ENCODE assay signal across 8 cellular contexts in genomic region chr5:68419637-68420452, GRCh38.
A peak's percentile ranks its signal among the peaks of the same experiment; 100 is the strongest.
DNase-seq lines count a peak whose midpoint lies in the region; ATAC-seq and TF ChIP-seq lines count a peak whose summit lies in the region.

No MANE protein-coding gene starts in this region.

- CTCF ChIA-PET in WTC11 (lab: Charles Lee), result no interaction called here

- H3K9ac ChIP-seq in smooth muscle cell (ENCODE audit: low read depth), result peak overlapping the region; percentile 10

- POLR2A ChIA-PET in WTC11 (lab: Charles Lee), result no interaction called here

- no peak overlapping the region for H2AFZ ChIP-seq in smooth muscle cell (ENCODE audit: low read depth)

- H3K27ac ChIP-seq in SJCRH30, result peak overlapping the region; percentile 51
- H3K27ac ChIP-seq in smooth muscle cell (ENCODE audit: low read depth), result peak overlapping the region; percentile 76

- H3K27me3 Mint-ChIP-seq in WTC11 (ENCODE audit: low read depth), result no peaks in the 10 kb centered on the region

- no peaks in the 10 kb centered on the region for H3K36me3 ChIP-seq in SJCRH30
- H3K36me3 ChIP-seq in smooth muscle cell (ENCODE audit: low read depth), result no peaks in the 10 kb centered on the region

- H3K27ac Mint-ChIP-seq in WTC11, result no peak overlapping the region

- no peaks in the 10 kb centered on the region for H3K27me3 ChIP-seq in SJCRH30
- H3K27me3 ChIP-seq in smooth muscle cell (ENCODE audit: low read depth), result no peaks in the 10 kb centered on the region

- no peak overlapping the region for H3K4me3 ChIP-seq in SJCRH30
- no peak overlapping the region for H3K4me3 ChIP-seq in smooth muscle cell

- no peaks in the 10 kb centered on the region for H4K20me1 ChIP-seq in smooth muscle cell (ENCODE audit: low read depth)

- H3K36me3 Mint-ChIP-seq in WTC11, result no peaks in the 10 kb centered on the region

- H3K79me2 ChIP-seq in smooth muscle cell (ENCODE audit: low read depth), result no peaks in the 10 kb centered on the region

- WGBS in smooth muscle cell (ENCODE audit: low lambda C conversion rate), result 43% methylated on average over 8 of the region's 8 CpGs

- H3K4me1 ChIP-seq in SJCRH30 (peaks cover 29% of the 10 kb centered on the region), smooth muscle cell (ENCODE audit: low read depth) (peaks cover 12% of the 10 kb centered on the region)

- DNase-seq in GOT3 (lab: John Stamatoyannopoulos, UW) (peak; percentile 17), SJCRH30 (peak; percentile 64 to 68), glomerular visceral epithelial cell (ENCODE audit: extremely low spot score) (peak; percentile 59), smooth muscle cell (lab: John Stamatoyannopoulos, UW; ENCODE audit: unreplicated experiment) (no peak), WTC11 (ENCODE audit: low spot score) (no peak)

- no peak for ATAC-seq in HG03520 (IDR thresholded peaks at IDR 0.05; ENCODE audit: unreplicated experiment)
- no peak for ATAC-seq in HG02588 (IDR thresholded peaks at IDR 0.05; ENCODE audit: unreplicated experiment)
- ATAC-seq in WTC11, result no peak
- no peak for ATAC-seq in HG02759 (IDR thresholded peaks at IDR 0.05; ENCODE audit: unreplicated experiment)

- peaks cover 5% of the 10 kb centered on the region; the same call in 1 of the 2 replicates for H3K9me3 Mint-ChIP-seq in WTC11

- H3K9me3 ChIP-seq in SJCRH30 (replicated peaks), result no peaks in the 10 kb centered on the region
- H3K9me3 ChIP-seq in smooth muscle cell (replicated peaks; ENCODE audit: low read depth), result no peaks in the 10 kb centered on the region

- TF ChIP-seq CTCF in smooth muscle cell (IDR thresholded peaks at IDR 0.05; ENCODE audit: borderline replicate concordance, insufficient read depth, poor library complexity, severe bottlenecking) (no peak), WTC11 (IDR thresholded peaks at IDR 0.05) (no peak)

- peaks cover 17% of the 10 kb centered on the region for H3K4me1 Mint-ChIP-seq in WTC11

- peak overlapping the region; percentile 32 for H3K4me2 ChIP-seq in smooth muscle cell

- H3K4me3 Mint-ChIP-seq in WTC11, result no peak overlapping the region

- peaks cover 27% of the 10 kb centered on the region for H3F3A ChIP-seq in smooth muscle cell (ENCODE audit: low read depth)

TF ChIP-seq in WTC11, 78 proteins besides CTCF, POLR2A, EP300 and RAD21:
- TF ChIP-seq ZNF512 (CRISPR knock-in tag; IDR thresholded peaks at IDR 0.05; ENCODE audit: borderline replicate concordance) (no peak), TEAD4 (CRISPR knock-in tag; IDR thresholded peaks at IDR 0.05) (no peak), GRHL2 (CRISPR knock-in tag; IDR thresholded peaks at IDR 0.05; ENCODE audit: insufficient replicate concordance, severe bottlenecking) (no peak), ZNF416 (CRISPR knock-in tag; IDR thresholded peaks at IDR 0.05) (no peak), MXD4 (CRISPR knock-in tag; IDR thresholded peaks at IDR 0.05; ENCODE audit: borderline replicate concordance) (no peak), HMGXB4 (CRISPR knock-in tag; IDR thresholded peaks at IDR 0.05) (no peak), JAZF1 (CRISPR knock-in tag; IDR thresholded peaks at IDR 0.05) (no peak), OVOL2 (CRISPR knock-in tag; IDR thresholded peaks at IDR 0.05; ENCODE audit: borderline replicate concordance) (no peak), USF2 (CRISPR knock-in tag; IDR thresholded peaks at IDR 0.05) (no peak), ZNF121 (CRISPR knock-in tag; IDR thresholded peaks at IDR 0.05) (no peak), ZNF281 (CRISPR knock-in tag; IDR thresholded peaks at IDR 0.05) (no peak), SP1 (CRISPR knock-in tag; conservative IDR thresholded peaks at IDR 0.05) (no peak), ZNF671 (CRISPR knock-in tag; IDR thresholded peaks at IDR 0.05) (no peak)
TF ChIP-seq in WTC11: peak in this region for 0.

Comparison
In these comparisons a context has a peak if more than half of its experiments do, and no peak if none do; other contexts are left out.
1. DNase-seq: peak in GOT3 (single experiment), SJCRH30 (2 of 2) and glomerular visceral epithelial cell (single experiment); none in smooth muscle cell (single experiment) and WTC11 (single experiment).